ENCODE assay signal across 10 cellular contexts in genomic region chr6:36734486-36735060, GRCh38. TPM values are rescaled to one million over a fixed set of nuclear protein-coding genes. Genes with fewer than 3 reads are reported as not detected.
DNase-seq lines count a peak whose midpoint lies in the region; ATAC-seq and TF ChIP-seq lines count a peak whose summit lies in the region.
"Had no signal": no experiment of that assay in that cellular context is flagged by ENCODE, and none has a peak within 500 bp of the region (broad histone marks: within the 10 kb centered on the region; RNA-seq: fewer than 3 reads in every experiment).

No MANE protein-coding gene starts in this region.

- DNase-seq in AG04450 (ENCODE audit: low read depth, low spot score) = no peak
- DNase-seq in NB4 (ENCODE audit: low read depth) = no peak
- DNase-seq in GDM1 (lab: John Stamatoyannopoulos, UW) = no peak
- DNase-seq in NCI-H345 (lab: John Stamatoyannopoulos, UW) = no peak
- DNase-seq: NCI-H1048, occipital lobe had no signal

- no peaks in the 10 kb centered on the region for H3K9me3 Mint-ChIP-seq in nephron

- H3K4me1 ChIP-seq in duodenal mucosa (ENCODE audit: control insufficient read depth in 1 of 2, insufficient read depth in 2 of 2, low read length in 2 of 2) = peaks cover 11 to 15% of the 10 kb centered on the region in 2 donors

- H3K36me3 ChIP-seq in duodenal mucosa (ENCODE audit: control insufficient read depth in 1 of 2, insufficient read depth in 2 of 2, low read length in 2 of 2) = no peaks in the 10 kb centered on the region

- H3K27me3 ChIP-seq in AG04450 (ENCODE audit: control insufficient read depth, insufficient read depth, low read length) (no peaks in the 10 kb centered on the region), duodenal mucosa (ENCODE audit: control insufficient read depth in 1 of 2, insufficient read depth in 2 of 2, low read length in 2 of 2) (no peaks in the 10 kb centered on the region)

- H3K4me1 Mint-ChIP-seq in nephron = peaks cover 7% of the 10 kb centered on the region

- H3K9me3 ChIP-seq in AG04450 (ENCODE audit: control insufficient read depth, insufficient read depth, low read length) (no peaks in the 10 kb centered on the region), duodenal mucosa (ENCODE audit: control insufficient read depth in 1 of 2, low read length in 2 of 2) (no peaks in the 10 kb centered on the region)

- H3K9ac ChIP-seq in duodenal mucosa (ENCODE audit: low read depth in 1 of 2, low read length in 2 of 2) = peak overlapping the region; percentile 17 to 54

- peak; percentile 7 for TF ChIP-seq POLR2A in NB4 (IDR thresholded peaks at IDR 0.05; ENCODE audit: extremely low read depth, insufficient read length)

- CTCF ChIA-PET in AG04450 (lab: Charles Lee) = interaction anchor here (1.1 to 2.0 kb wide), 3 partner anchors 10 to 119 kb away, joined by 3 to 8 read pairs (median 5); no protein-coding TSS in a partner anchor

- POLR2A ChIA-PET in AG04450 (lab: Yijun Ruan, JAX) = no interaction called here

- peak overlapping the region in 2 of 3 experiments; percentile 74 to 88 for H3K27ac Mint-ChIP-seq in nephron

- H3K36me3 Mint-ChIP-seq in nephron (ENCODE audit: low read depth) = no peaks in the 10 kb centered on the region

- H3K27ac ChIP-seq in AG04450 (ENCODE audit: low read depth, low read length) (peak overlapping the region; percentile 75), duodenal mucosa (ENCODE audit: low read depth, low read length) (no peak overlapping the region)

- peak overlapping the region; percentile 31 for H3K4me3 ChIP-seq in AG04450 (ENCODE audit: low read depth, low read length)
- no peak overlapping the region for H3K4me3 ChIP-seq in NB4 (ENCODE audit: low read depth, low read length)
- H3K4me3 ChIP-seq in duodenal mucosa (ENCODE audit: low read depth in 1 of 2, low read length in 2 of 2) = peak overlapping the region in 1 of 2 donors; percentile 53

- H3K4me3 Mint-ChIP-seq in nephron = peak overlapping the region in 2 of 3 experiments; percentile 3 to 54

- H3K27me3 Mint-ChIP-seq in nephron (ENCODE audit: low read depth) = no peaks in the 10 kb centered on the region

- ATAC-seq in GM18861 (IDR thresholded peaks at IDR 0.05; ENCODE audit: unreplicated experiment) = no peak
- ATAC-seq in GM19452 (IDR thresholded peaks at IDR 0.05; ENCODE audit: unreplicated experiment) = no peak

- TF ChIP-seq CTCF in AG04450 (IDR thresholded peaks at IDR 0.05; ENCODE audit: low read depth, low read length) (no peak), NB4 (IDR thresholded peaks at IDR 0.05; ENCODE audit: low read depth, low read length) (no peak), nephron (IDR thresholded peaks at IDR 0.05; ENCODE audit: unreplicated experiment in 3 of 3) (no peak)

RNA-seq across cellular contexts. Expression of gene RAB44, which starts 36.9 kb away (rescaled TPM):
- not detected in 2 replicates for polyA plus RNA-seq in AG04450 (2011; rRNA removed)
- not detected in 2 replicates for polyA minus RNA-seq in AG04450 (2011; rRNA and poly(A)+ RNA removed)

RNA-seq across cellular contexts. Expression of gene CDKN1A, which starts 56.1 kb away (rescaled TPM):
- polyA plus RNA-seq in AG04450 (2011; rRNA removed) = 722 and 830 TPM in 2 replicates
- polyA minus RNA-seq in AG04450 (2011; rRNA and poly(A)+ RNA removed) = 347 and 430 TPM in 2 replicates
